1 cellular context compared by ENCODE assay signal in the genomic region with DNA sequence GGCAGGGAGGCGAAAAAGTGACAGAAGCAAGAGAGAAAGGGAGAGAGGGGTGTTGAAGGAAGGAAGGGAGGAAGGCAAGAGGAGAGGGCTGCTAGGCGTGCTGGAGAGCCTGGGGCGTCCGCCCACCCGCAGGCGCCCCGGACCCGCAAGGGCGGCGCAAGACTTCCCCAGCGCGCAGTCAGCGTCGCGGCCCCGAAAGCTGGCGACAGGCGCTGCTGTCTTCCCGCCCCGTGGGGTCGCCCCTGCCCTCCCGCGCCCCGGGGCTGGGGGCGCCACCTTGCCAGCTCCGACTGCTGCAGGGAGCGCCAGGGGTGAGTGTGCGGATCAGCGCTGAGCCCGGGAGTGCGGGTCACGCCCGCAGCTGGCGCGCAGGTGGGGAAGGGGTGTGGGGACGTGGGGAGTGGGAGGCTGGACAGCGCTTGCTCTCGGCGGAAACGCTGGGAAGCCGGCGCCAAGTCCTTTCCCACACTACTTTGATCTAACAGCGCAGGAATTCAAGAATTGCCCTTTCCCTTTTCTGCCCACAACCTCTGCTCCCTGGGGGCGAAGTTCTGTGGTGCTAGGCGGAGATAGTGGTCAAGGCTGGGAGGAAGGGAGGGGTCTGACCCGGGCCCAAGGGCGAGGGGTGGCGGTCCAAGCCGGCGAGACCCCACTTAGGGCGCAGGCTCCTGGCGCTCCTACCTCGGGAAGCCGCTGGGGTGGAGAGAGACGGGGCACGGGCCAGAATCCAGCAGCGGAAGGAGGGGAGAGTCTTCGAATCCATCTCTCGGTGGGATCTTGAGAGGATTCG.
A peak's percentile ranks its signal among the peaks of the same experiment; 100 is the strongest.
TF ChIP-seq lines count a peak whose summit lies in the region.

A gene (plus strand): TSS at position 175 of the 790 bp plus-strand sequence.

TF ChIP-seq in K562, 482 proteins besides CTCF, POLR2A, EP300 and RAD21 (continued from another document and continues in another):
- TF ChIP-seq CBFB (CRISPR knock-in tag; IDR thresholded peaks at IDR 0.05) (no peak), NFE2L1 (tag; IDR thresholded peaks at IDR 0.05; ENCODE audit: borderline replicate concordance, low read depth) (no peak), PTRF (tag; IDR thresholded peaks at IDR 0.05) (no peak), HCFC1 (IDR thresholded peaks at IDR 0.05; ENCODE audit: low read depth, low read length) (peak; percentile 24; the same call in 1 of the 2 replicates), RUNX1 (IDR thresholded peaks at IDR 0.05; ENCODE audit: low read depth) (no peak), MAZ (CRISPR knock-in tag; conservative IDR thresholded peaks at IDR 0.05 in 1 of 2, IDR thresholded peaks at IDR 0.05 in 1 of 2) (peak; percentile 50 to 63; a peak in 2 of 4 replicates), TCF7L2 (IDR thresholded peaks at IDR 0.05; ENCODE audit: low read depth, low read length) (no peak), ZBTB7A (IDR thresholded peaks at IDR 0.05; ENCODE audit: borderline replicate concordance, control insufficient read depth, low read depth, low read length) (peak; percentile 96), POLR2AphosphoS2 (IDR thresholded peaks at IDR 0.05; ENCODE audit: low read length) (no peak), BCOR (IDR thresholded peaks at IDR 0.05) (no peak), ZBTB17 (CRISPR knock-in tag; IDR thresholded peaks at IDR 0.05) (no peak), MYC (IDR thresholded peaks at IDR 0.05; ENCODE audit: low read depth, low read length) (peak; percentile 25; the same call in 1 of the 2 replicates), MYC (CRISPR knock-in tag; IDR thresholded peaks at IDR 0.05; ENCODE audit: borderline replicate concordance, low read depth) (no peak), EHMT2 (IDR thresholded peaks at IDR 0.05) (no peak), ZNF766 (CRISPR knock-in tag; conservative IDR thresholded peaks at IDR 0.05) (no peak), BRCA1 (IDR thresholded peaks at IDR 0.05) (no peak), BRCA1 (CRISPR knock-in tag; IDR thresholded peaks at IDR 0.05) (no peak), MEIS2 (IDR thresholded peaks at IDR 0.05; ENCODE audit: partially characterized antibody) (no peak), NCOR1 (IDR thresholded peaks at IDR 0.05) (no peak), NR2C1 (IDR thresholded peaks at IDR 0.05) (no peak), NR2C1 (tag; IDR thresholded peaks at IDR 0.05) (no peak), E2F3 (CRISPR knock-in tag; IDR thresholded peaks at IDR 0.05) (0 out of 2 replicates have a peak, but pooled peaks have one; percentile 28), PYGO2 (tag; IDR thresholded peaks at IDR 0.05) (no peak), ZNF175 (CRISPR knock-in tag; IDR thresholded peaks at IDR 0.05; ENCODE audit: low read depth) (no peak), ETV1 (tag; conservative IDR thresholded peaks at IDR 0.05; ENCODE audit: low read depth) (no peak), ZNF436 (CRISPR knock-in tag; IDR thresholded peaks at IDR 0.05) (no peak), TEAD4 (IDR thresholded peaks at IDR 0.05; ENCODE audit: low read length) (no peak), TEAD4 (CRISPR knock-in tag; IDR thresholded peaks at IDR 0.05; ENCODE audit: borderline replicate concordance) (no peak), GABPB1 (CRISPR knock-in tag; IDR thresholded peaks at IDR 0.05) (peak; percentile 26; the same call in 1 of the 2 replicates), CBX1 (IDR thresholded peaks at IDR 0.05; ENCODE audit: low read depth) (peak; percentile 54; the same call in 1 of the 2 replicates), HDAC1 (IDR thresholded peaks at IDR 0.05) (peak in 1 of 2 experiments; percentile 45; a peak in 1 of 4 replicates), BRD9 (IDR thresholded peaks at IDR 0.05; ENCODE audit: low read depth, partially characterized antibody) (no peak), GTF2F1 (IDR thresholded peaks at IDR 0.05; ENCODE audit: low read depth, low read length) (no peak), C11orf30 (IDR thresholded peaks at IDR 0.05; ENCODE audit: low read depth) (no peak), RBM39 (optimal IDR thresholded peaks at IDR 0.05; ENCODE audit: low read depth, low read length) (no peak), CHCHD3 (CRISPR knock-in tag; IDR thresholded peaks at IDR 0.05) (no peak), ZNF551 (CRISPR knock-in tag; IDR thresholded peaks at IDR 0.05) (no peak)
- TF ChIP-seq, protein P1, sequence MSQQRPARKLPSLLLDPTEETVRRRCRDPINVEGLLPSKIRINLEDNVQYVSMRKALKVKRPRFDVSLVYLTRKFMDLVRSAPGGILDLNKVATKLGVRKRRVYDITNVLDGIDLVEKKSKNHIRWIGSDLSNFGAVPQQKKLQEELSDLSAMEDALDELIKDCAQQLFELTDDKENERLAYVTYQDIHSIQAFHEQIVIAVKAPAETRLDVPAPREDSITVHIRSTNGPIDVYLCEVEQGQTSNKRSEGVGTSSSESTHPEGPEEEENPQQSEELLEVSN (IDR thresholded peaks at IDR 0.05; ENCODE audit: borderline replicate concordance in 1 of 2, extremely low read depth in 1 of 2, insufficient read depth in 1 of 2, insufficient read length in 1 of 2, low read depth in 1 of 2, low read length in 1 of 2, poor library complexity in 1 of 2, severe bottlenecking in 1 of 2), result peak; percentile 74 to 91
- TF ChIP-seq, protein P2, sequence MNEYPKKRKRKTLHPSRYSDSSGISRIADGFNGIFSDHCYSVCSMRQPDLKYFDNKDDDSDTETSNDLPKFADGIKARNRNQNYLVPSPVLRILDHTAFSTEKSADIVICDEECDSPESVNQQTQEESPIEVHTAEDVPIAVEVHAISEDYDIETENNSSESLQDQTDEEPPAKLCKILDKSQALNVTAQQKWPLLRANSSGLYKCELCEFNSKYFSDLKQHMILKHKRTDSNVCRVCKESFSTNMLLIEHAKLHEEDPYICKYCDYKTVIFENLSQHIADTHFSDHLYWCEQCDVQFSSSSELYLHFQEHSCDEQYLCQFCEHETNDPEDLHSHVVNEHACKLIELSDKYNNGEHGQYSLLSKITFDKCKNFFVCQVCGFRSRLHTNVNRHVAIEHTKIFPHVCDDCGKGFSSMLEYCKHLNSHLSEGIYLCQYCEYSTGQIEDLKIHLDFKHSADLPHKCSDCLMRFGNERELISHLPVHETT (CRISPR knock-in tag; conservative IDR thresholded peaks at IDR 0.05 in 1 of 2, IDR thresholded peaks at IDR 0.05 in 1 of 2), result no peak
- TF ChIP-seq, protein P3, sequence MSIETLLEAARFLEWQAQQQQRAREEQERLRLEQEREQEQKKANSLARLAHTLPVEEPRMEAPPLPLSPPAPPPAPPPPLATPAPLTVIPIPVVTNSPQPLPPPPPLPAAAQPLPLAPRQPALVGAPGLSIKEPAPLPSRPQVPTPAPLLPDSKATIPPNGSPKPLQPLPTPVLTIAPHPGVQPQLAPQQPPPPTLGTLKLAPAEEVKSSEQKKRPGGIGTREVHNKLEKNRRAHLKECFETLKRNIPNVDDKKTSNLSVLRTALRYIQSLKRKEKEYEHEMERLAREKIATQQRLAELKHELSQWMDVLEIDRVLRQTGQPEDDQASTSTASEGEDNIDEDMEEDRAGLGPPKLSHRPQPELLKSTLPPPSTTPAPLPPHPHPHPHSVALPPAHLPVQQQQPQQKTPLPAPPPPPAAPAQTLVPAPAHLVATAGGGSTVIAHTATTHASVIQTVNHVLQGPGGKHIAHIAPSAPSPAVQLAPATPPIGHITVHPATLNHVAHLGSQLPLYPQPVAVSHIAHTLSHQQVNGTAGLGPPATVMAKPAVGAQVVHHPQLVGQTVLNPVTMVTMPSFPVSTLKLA (conservative IDR thresholded peaks at IDR 0.05), result peak in 1 of 2 experiments; percentile 33; a peak in 1 of 4 replicates
- TF ChIP-seq, protein P4, sequence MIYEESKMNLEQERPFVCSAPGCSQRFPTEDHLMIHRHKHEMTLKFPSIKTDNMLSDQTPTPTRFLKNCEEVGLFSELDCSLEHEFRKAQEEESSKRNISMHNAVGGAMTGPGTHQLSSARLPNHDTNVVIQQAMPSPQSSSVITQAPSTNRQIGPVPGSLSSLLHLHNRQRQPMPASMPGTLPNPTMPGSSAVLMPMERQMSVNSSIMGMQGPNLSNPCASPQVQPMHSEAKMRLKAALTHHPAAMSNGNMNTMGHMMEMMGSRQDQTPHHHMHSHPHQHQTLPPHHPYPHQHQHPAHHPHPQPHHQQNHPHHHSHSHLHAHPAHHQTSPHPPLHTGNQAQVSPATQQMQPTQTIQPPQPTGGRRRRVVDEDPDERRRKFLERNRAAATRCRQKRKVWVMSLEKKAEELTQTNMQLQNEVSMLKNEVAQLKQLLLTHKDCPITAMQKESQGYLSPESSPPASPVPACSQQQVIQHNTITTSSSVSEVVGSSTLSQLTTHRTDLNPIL (CRISPR knock-in tag; IDR thresholded peaks at IDR 0.05), result no peak
- TF ChIP-seq, protein P5, sequence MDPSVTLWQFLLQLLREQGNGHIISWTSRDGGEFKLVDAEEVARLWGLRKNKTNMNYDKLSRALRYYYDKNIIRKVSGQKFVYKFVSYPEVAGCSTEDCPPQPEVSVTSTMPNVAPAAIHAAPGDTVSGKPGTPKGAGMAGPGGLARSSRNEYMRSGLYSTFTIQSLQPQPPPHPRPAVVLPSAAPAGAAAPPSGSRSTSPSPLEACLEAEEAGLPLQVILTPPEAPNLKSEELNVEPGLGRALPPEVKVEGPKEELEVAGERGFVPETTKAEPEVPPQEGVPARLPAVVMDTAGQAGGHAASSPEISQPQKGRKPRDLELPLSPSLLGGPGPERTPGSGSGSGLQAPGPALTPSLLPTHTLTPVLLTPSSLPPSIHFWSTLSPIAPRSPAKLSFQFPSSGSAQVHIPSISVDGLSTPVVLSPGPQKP (CRISPR knock-in tag; IDR thresholded peaks at IDR 0.05), result no peak
- TF ChIP-seq, protein P6, sequence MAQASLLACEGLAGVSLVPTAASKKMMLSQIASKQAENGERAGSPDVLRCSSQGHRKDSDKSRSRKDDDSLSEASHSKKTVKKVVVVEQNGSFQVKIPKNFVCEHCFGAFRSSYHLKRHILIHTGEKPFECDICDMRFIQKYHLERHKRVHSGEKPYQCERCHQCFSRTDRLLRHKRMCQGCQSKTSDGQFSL (CRISPR knock-in tag; IDR thresholded peaks at IDR 0.05), result no peak
- TF ChIP-seq, protein P6 (tag; IDR thresholded peaks at IDR 0.05), result no peak
- TF ChIP-seq, protein P7, sequence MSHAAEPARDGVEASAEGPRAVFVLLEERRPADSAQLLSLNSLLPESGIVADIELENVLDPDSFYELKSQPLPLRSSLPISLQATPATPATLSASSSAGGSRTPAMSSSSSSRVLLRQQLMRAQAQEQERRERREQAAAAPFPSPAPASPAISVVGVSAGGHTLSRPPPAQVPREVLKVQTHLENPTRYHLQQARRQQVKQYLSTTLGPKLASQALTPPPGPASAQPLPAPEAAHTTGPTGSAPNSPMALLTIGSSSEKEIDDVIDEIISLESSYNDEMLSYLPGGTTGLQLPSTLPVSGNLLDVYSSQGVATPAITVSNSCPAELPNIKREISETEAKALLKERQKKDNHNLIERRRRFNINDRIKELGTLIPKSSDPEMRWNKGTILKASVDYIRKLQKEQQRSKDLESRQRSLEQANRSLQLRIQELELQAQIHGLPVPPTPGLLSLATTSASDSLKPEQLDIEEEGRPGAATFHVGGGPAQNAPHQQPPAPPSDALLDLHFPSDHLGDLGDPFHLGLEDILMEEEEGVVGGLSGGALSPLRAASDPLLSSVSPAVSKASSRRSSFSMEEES (CRISPR knock-in tag; IDR thresholded peaks at IDR 0.05), result no peak
- TF ChIP-seq, protein P8, sequence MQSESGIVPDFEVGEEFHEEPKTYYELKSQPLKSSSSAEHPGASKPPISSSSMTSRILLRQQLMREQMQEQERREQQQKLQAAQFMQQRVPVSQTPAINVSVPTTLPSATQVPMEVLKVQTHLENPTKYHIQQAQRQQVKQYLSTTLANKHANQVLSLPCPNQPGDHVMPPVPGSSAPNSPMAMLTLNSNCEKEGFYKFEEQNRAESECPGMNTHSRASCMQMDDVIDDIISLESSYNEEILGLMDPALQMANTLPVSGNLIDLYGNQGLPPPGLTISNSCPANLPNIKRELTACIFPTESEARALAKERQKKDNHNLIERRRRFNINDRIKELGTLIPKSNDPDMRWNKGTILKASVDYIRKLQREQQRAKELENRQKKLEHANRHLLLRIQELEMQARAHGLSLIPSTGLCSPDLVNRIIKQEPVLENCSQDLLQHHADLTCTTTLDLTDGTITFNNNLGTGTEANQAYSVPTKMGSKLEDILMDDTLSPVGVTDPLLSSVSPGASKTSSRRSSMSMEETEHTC (IDR thresholded peaks at IDR 0.05), result no peak
- TF ChIP-seq, protein P9, sequence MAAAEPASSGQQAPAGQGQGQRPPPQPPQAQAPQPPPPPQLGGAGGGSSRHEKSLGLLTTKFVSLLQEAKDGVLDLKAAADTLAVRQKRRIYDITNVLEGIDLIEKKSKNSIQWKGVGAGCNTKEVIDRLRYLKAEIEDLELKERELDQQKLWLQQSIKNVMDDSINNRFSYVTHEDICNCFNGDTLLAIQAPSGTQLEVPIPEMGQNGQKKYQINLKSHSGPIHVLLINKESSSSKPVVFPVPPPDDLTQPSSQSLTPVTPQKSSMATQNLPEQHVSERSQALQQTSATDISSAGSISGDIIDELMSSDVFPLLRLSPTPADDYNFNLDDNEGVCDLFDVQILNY (CRISPR knock-in tag; IDR thresholded peaks at IDR 0.05), result no peak
- TF ChIP-seq, protein P10, sequence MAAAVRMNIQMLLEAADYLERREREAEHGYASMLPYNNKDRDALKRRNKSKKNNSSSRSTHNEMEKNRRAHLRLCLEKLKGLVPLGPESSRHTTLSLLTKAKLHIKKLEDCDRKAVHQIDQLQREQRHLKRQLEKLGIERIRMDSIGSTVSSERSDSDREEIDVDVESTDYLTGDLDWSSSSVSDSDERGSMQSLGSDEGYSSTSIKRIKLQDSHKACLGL (CRISPR knock-in tag; IDR thresholded peaks at IDR 0.05; ENCODE audit: borderline replicate concordance, poor library complexity, severe bottlenecking), result no peak
- TF ChIP-seq, protein P11, sequence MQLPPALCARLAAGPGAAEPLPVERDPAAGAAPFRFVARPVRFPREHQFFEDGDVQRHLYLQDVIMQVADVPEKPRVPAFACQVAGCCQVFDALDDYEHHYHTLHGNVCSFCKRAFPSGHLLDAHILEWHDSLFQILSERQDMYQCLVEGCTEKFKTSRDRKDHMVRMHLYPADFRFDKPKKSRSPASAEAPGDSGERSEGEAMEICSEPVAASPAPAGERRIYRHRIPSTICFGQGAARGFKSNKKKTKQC (CRISPR knock-in tag; IDR thresholded peaks at IDR 0.05), result no peak
- TF ChIP-seq, protein P12, sequence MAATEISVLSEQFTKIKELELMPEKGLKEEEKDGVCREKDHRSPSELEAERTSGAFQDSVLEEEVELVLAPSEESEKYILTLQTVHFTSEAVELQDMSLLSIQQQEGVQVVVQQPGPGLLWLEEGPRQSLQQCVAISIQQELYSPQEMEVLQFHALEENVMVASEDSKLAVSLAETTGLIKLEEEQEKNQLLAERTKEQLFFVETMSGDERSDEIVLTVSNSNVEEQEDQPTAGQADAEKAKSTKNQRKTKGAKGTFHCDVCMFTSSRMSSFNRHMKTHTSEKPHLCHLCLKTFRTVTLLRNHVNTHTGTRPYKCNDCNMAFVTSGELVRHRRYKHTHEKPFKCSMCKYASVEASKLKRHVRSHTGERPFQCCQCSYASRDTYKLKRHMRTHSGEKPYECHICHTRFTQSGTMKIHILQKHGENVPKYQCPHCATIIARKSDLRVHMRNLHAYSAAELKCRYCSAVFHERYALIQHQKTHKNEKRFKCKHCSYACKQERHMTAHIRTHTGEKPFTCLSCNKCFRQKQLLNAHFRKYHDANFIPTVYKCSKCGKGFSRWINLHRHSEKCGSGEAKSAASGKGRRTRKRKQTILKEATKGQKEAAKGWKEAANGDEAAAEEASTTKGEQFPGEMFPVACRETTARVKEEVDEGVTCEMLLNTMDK (IDR thresholded peaks at IDR 0.05; ENCODE audit: borderline replicate concordance, insufficient read depth, low read depth, low read length, poor library complexity, severe bottlenecking), result peak; percentile 91
- TF ChIP-seq, protein P13, sequence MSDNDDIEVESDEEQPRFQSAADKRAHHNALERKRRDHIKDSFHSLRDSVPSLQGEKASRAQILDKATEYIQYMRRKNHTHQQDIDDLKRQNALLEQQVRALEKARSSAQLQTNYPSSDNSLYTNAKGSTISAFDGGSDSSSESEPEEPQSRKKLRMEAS (CRISPR knock-in tag; IDR thresholded peaks at IDR 0.05), result no peak
